In the genomic region with DNA sequence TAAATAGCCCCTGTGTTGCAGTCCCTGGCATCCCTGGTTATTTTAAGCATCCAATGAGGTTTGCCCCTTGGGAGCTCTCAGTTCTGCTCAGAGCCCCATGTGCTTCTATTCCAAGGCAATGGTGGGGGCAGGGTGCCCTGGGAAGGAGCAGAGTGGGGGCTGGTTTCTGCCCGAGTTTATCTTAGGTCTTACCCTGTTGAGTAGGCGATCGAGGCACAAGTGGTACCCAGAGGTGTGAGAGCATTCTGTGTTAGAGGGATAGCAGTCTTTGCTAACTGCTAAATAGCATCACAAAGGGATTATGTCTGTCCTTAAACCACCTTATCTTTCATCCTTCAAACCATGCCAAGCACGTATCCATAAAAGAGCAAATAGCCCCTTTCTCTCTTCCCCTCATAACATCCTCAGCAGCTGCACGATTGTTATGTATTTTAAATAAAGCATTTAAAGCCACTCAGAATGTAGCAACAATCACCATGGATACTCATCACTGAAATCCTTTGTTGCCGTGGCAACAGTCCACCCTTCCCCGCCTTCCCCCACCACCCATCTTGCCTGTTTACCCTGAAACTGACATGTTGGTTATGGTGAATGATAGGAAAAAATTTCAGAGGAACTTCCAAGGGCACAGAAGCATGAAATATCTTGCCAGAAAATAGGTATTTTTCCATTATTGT, we compare ENCODE assay signal across 31 cellular contexts.
DNase-seq lines count a peak whose midpoint lies in the region; ATAC-seq and TF ChIP-seq lines count a peak whose summit lies in the region.
"Had no signal": no experiment of that assay in that cellular context is flagged by ENCODE, and none has a peak within 500 bp of the region (broad histone marks: within the 10 kb centered on the region; RNA-seq: fewer than 3 reads in every experiment).

No MANE protein-coding gene starts in this region.

- no peak overlapping the region for H3K27ac ChIP-seq in tibial nerve
- H3K27ac ChIP-seq: esophagus muscularis mucosa, GM23248, heart right ventricle, lower lobe of right lung, upper lobe of right lung had no signal

- H3K4me3 Mint-ChIP-seq in brain (peak overlapping the region in 4 of 5 experiments; percentile 15 to 55 (median 34)), type B pancreatic cell (no peak overlapping the region)
- H3K4me3 Mint-ChIP-seq: activated T-helper 1 cell treated with anti-CD3 and anti-CD28 coated beads, Interleukin-12 subunit alpha, Interleukin-12 subunit beta, Interleukin-2, Interleukin-4 antibody, amounts not matched to agents 30 ng/mL and 10 ng/mL and 1 ng/mL, durations not matched to agents 14 hours and 24 hours and 36 hours; central memory CD8-positive, alpha-beta T cell; HFFc6; IgD-negative memory B cell; naive thymus-derived CD4-positive, alpha-beta T cell; stimulated activated effector memory CD8-positive, alpha-beta T cell treated with anti-CD3 and anti-CD28 coated beads, Interleukin-12 subunit alpha, Interleukin-12 subunit beta, amount 100 ng/mL, for 72 hours; T-helper 17 cell had no signal

- H3K9me3 Mint-ChIP-seq in brain (peaks cover 0 to 7% (median 0%) of the 10 kb centered on the region in 5 experiments), type B pancreatic cell (no peaks in the 10 kb centered on the region)
- H3K9me3 Mint-ChIP-seq: activated T-helper 1 cell treated with anti-CD3 and anti-CD28 coated beads, Interleukin-12 subunit alpha, Interleukin-12 subunit beta, Interleukin-2, Interleukin-4 antibody, amounts not matched to agents 30 ng/mL and 10 ng/mL and 1 ng/mL, durations not matched to agents 14 hours and 24 hours and 36 hours; HFFc6 had no signal

- peak overlapping the region; percentile 82 to 98 (median 96) for H3K27ac Mint-ChIP-seq in brain
- H3K27ac Mint-ChIP-seq in type B pancreatic cell: no peak overlapping the region
- H3K27ac Mint-ChIP-seq: activated T-helper 1 cell treated with anti-CD3 and anti-CD28 coated beads, Interleukin-12 subunit alpha, Interleukin-12 subunit beta, Interleukin-2, Interleukin-4 antibody, amounts not matched to agents 30 ng/mL and 10 ng/mL and 1 ng/mL, durations not matched to agents 14 hours and 24 hours and 36 hours; HFFc6; IgD-negative memory B cell; naive thymus-derived CD4-positive, alpha-beta T cell; stimulated activated effector memory CD8-positive, alpha-beta T cell treated with anti-CD3 and anti-CD28 coated beads, Interleukin-12 subunit alpha, Interleukin-12 subunit beta, amount 100 ng/mL, for 72 hours; T-helper 17 cell had no signal

- WGBS in tibial nerve, 2 donors: 57 to 58% methylated on average over 7 of the region's 7 CpGs

- H3K4me1 ChIP-seq in HAP-1: peaks cover 10% of the 10 kb centered on the region
- H3K4me1 ChIP-seq in tibial nerve: no peaks in the 10 kb centered on the region
- H3K4me1 ChIP-seq: esophagus muscularis mucosa, heart right ventricle, lower lobe of right lung, upper lobe of right lung had no signal

- TF ChIP-seq CTCF in brain (conservative IDR thresholded peaks at IDR 0.05) (no peak), type B pancreatic cell (conservative IDR thresholded peaks at IDR 0.05) (no peak), tibial nerve (IDR thresholded peaks at IDR 0.05) (no peak)

- H3K4me1 Mint-ChIP-seq in brain (peaks cover 35% of the 10 kb centered on the region), type B pancreatic cell (ENCODE audit: unreplicated experiment) (no peaks in the 10 kb centered on the region)
- H3K4me1 Mint-ChIP-seq: central memory CD8-positive, alpha-beta T cell; IgD-negative memory B cell; naive thymus-derived CD4-positive, alpha-beta T cell; stimulated activated effector memory CD8-positive, alpha-beta T cell treated with anti-CD3 and anti-CD28 coated beads, Interleukin-12 subunit alpha, Interleukin-12 subunit beta, amount 100 ng/mL, for 72 hours; T-helper 17 cell had no signal

- H3K27me3 Mint-ChIP-seq in brain (peaks cover 11% of the 10 kb centered on the region), type B pancreatic cell (peaks cover 19% of the 10 kb centered on the region)

- H3K36me3 Mint-ChIP-seq in brain: no peaks in the 10 kb centered on the region
- H3K36me3 Mint-ChIP-seq in type B pancreatic cell: no peaks in the 10 kb centered on the region
- H3K36me3 Mint-ChIP-seq: IgD-negative memory B cell; naive thymus-derived CD4-positive, alpha-beta T cell; stimulated activated effector memory CD8-positive, alpha-beta T cell treated with anti-CD3 and anti-CD28 coated beads, Interleukin-12 subunit alpha, Interleukin-12 subunit beta, amount 100 ng/mL, for 72 hours had no signal

- no peak for ATAC-seq in GM19452 (IDR thresholded peaks at IDR 0.05; ENCODE audit: unreplicated experiment)
- ATAC-seq: activated CD4-positive, CD25-positive, alpha-beta regulatory T cell treated with anti-CD3 and anti-CD28 coated beads, Interleukin-2, amount 50 U/mL, for 24 hours; heart right ventricle; lower lobe of right lung; naive thymus-derived CD4-positive, alpha-beta T cell; Panc1; stimulated activated effector memory CD8-positive, alpha-beta T cell treated with anti-CD3 and anti-CD28 coated beads, Interleukin-12 subunit alpha, Interleukin-12 subunit beta, amount 100 ng/mL, for 72 hours; T-helper 17 cell; upper lobe of right lung had no signal

- no peak for TF ChIP-seq EP300 in tibial nerve (IDR thresholded peaks at IDR 0.05)

- no peak for TF ChIP-seq POLR2A in tibial nerve (IDR thresholded peaks at IDR 0.05)

- DNase-seq in HAP-1 (ENCODE audit: low spot score in 2 of 2): peak; percentile 80 to 85
- peak; percentile 52 for DNase-seq in NCI-H146 treated with DMSO at 0.1 percent for 48 hours (lab: John Stamatoyannopoulos, UW; ENCODE audit: unreplicated experiment)
- peak in 30 of 56 donors; percentile 2 to 61 (median 21) for DNase-seq in nucleus accumbens (lab: John Stamatoyannopoulos, UW)
- DNase-seq in type B pancreatic cell (ENCODE audit: extremely low spot score, unreplicated experiment): no peak
- no peak for DNase-seq in tibial nerve (ENCODE audit: low spot score in 2 of 2)
- DNase-seq: activated CD4-positive, alpha-beta T cell treated with anti-CD3 and anti-CD28 coated beads, Interleukin-2, amount 50 U/mL, for 48 hours; activated naive CD4-positive, alpha-beta T cell treated with Interleukin-2 at 50 U/mL for 16 hours; C1 segment of cervical spinal cord; dermis blood vessel endothelial cell; DND-41; foreskin fibroblast; GM23248; heart right ventricle; HFFc6; lower lobe of right lung; naive thymus-derived CD4-positive, alpha-beta T cell; NCI-H2029 treated with DMSO at 0.1 percent for 48 hours; NCI-H510A; Right ventricle myocardium superior; stimulated activated CD4-positive, alpha-beta T cell treated with anti-CD3 and anti-CD28 coated beads, Interleukin-15, amount 100 ng/mL, for 24 hours; T-helper 17 cell; upper lobe of right lung had no signal

- H3K27me3 ChIP-seq in HAP-1 (ENCODE audit: low read depth) (no peaks in the 10 kb centered on the region), tibial nerve (no peaks in the 10 kb centered on the region)
- H3K27me3 ChIP-seq: upper lobe of right lung had no signal

- in situ Hi-C loops in HAP-1 (cut with MboI; ENCODE audit: low sequenced_read_pairs): no loop called here

- no peaks in the 10 kb centered on the region for H3K9me3 ChIP-seq in HAP-1
- H3K9me3 ChIP-seq in tibial nerve: peaks cover 0 to 11% (median 0%) of the 10 kb centered on the region in 4 donors
- H3K9me3 ChIP-seq: esophagus muscularis mucosa, heart right ventricle, lower lobe of right lung, upper lobe of right lung had no signal

- H3K36me3 ChIP-seq in HAP-1 (replicated peaks) (no peaks in the 10 kb centered on the region), tibial nerve (no peaks in the 10 kb centered on the region)
- H3K36me3 ChIP-seq: esophagus muscularis mucosa, heart right ventricle, lower lobe of right lung, upper lobe of right lung had no signal

- H3K4me3 ChIP-seq in HAP-1 (no peak overlapping the region), tibial nerve (no peak overlapping the region)
- H3K4me3 ChIP-seq: esophagus muscularis mucosa, GM23248, heart right ventricle, lower lobe of right lung, upper lobe of right lung had no signal

Comparison
In these comparisons a context has a peak if more than half of its experiments do, and no peak if none do; other contexts are left out.
1. DNase-seq: peak in HAP-1 (2 of 2), NCI-H146 treated with DMSO at 0.1 percent for 48 hours (single experiment) and nucleus accumbens (30 of 56); none in type B pancreatic cell (single experiment) and tibial nerve (0 of 2).